ENCODE assay signal across 1 cellular context in genomic region chr17:44793885-44794698, GRCh38.
TF ChIP-seq lines count a peak whose summit lies in the region.

No MANE protein-coding gene starts in this region.

TF ChIP-seq in K562, 482 proteins besides CTCF, POLR2A, EP300 and RAD21:
- 0 out of 2 replicates have a peak, but pooled peaks have one; percentile 35 for TF ChIP-seq ZNF395 (CRISPR knock-in tag; IDR thresholded peaks at IDR 0.05)
- no peak for TF ChIP-seq ZNF121 (CRISPR knock-in tag; conservative IDR thresholded peaks at IDR 0.05)
